In the genomic region with DNA sequence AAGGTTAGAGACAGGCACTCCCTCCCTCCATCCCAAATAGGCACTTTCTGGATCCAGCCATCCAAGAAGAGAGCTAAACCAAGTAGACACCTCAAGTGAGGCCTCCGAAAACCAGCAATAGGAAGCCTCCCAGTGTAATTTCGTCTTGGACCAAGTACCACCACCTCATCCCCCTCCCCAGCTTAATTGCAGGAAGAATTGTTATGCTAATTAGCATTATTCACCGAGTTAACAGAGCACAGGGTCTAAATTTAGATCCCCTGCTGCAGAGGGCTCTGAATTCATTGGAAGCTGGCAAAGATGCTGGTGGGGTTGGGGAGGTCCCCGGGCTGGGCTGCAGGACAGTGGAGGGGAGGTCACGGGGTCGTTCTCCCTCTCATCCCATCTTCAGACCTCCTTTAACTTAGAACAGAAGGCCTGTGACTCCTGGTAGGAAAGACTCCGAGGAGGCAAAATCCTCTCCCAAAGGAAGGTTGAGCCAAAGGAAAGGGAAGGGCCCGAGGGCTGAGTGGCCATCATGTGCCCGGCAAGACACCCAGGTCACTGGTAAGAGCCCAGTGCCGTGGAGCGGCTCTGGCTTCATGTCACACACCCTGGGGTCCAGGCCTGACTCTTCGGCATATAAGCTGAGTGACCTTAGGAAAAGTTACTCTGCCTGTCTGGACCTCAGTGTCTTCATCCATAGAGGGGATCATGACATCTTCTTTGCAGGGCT, we compare ENCODE assay signal across 21 cellular contexts.
DNase-seq lines count a peak whose midpoint lies in the region; ATAC-seq, FAIRE-seq and TF ChIP-seq lines count a peak whose summit lies in the region.
"Had no signal": no experiment of that assay in that cellular context is flagged by ENCODE, and none has a peak within 500 bp of the region (broad histone marks: within the 10 kb centered on the region; RNA-seq: fewer than 3 reads in every experiment).

No MANE protein-coding gene starts in this region.

- H3K9me2 ChIP-seq in GM23338 (ENCODE audit: insufficient read depth), result 0 out of 2 replicates have a peak, but pooled peaks cover 4% of the 10 kb centered on the region

- no peaks in the 10 kb centered on the region for H3K79me1 ChIP-seq in H1 (ENCODE audit: low read depth, low read length)

- H3K4me3 Mint-ChIP-seq in GM23338, result no peak overlapping the region; the same call in 2 of the 3 replicates
- H3K4me3 Mint-ChIP-seq: B cell; CD4-positive, alpha-beta T cell; HFFc6 had no signal

- TF ChIP-seq POLR2A in H1 (IDR thresholded peaks at IDR 0.05; ENCODE audit: control extremely low read depth in 1 of 2, low read depth in 2 of 2, low read length in 2 of 2), result no peak
- no peak for TF ChIP-seq POLR2A in vagina (IDR thresholded peaks at IDR 0.05)
- no peak for TF ChIP-seq POLR2A in upper lobe of left lung (IDR thresholded peaks at IDR 0.05)

- H4K20me1 ChIP-seq in GM23338 (replicated peaks; ENCODE audit: insufficient read depth) (no peaks in the 10 kb centered on the region), H1 (replicated peaks in 1 of 2; ENCODE audit: control insufficient read depth in 1 of 2, insufficient read depth in 2 of 2, low read length in 2 of 2) (no peaks in the 10 kb centered on the region)

- no peaks in the 10 kb centered on the region for H3K9me3 ChIP-seq in H1 (ENCODE audit: insufficient read depth in 2 of 2, low read depth in 1 of 2, low read length in 1 of 2)
- H3K9me3 ChIP-seq in vagina, result no peaks in the 10 kb centered on the region
- H3K9me3 ChIP-seq in upper lobe of left lung, result no peaks in the 10 kb centered on the region

- FAIRE-seq in H1 (lab: Jason Lieb, UNC), result peak; percentile 57
- FAIRE-seq: D721Med, G401.6, GM12891, HepG2, HTR-8/SVneo had no signal

- CTCF ChIA-PET in H1 (lab: Charles Lee; ENCODE audit: partially characterized antibody), result interaction anchor here (0.9 to 2.1 kb wide), 5 partner anchors 10 to 86 kb away, joined by 3 to 10 read pairs (median 3); no protein-coding TSS in a partner anchor

- H3K18ac ChIP-seq in H1 (ENCODE audit: extremely low read depth, low read length), result no peak overlapping the region; the same call in 1 of the 2 replicates

- no peak overlapping the region for H2BK120ac ChIP-seq in H1 (replicated peaks; ENCODE audit: low read depth, low read length)

- H3K79me2 ChIP-seq in GM23338 (replicated peaks; ENCODE audit: insufficient read depth) (no peaks in the 10 kb centered on the region), H1 (ENCODE audit: control insufficient read depth in 1 of 2, insufficient read depth in 2 of 2, low read length in 2 of 2) (no peaks in the 10 kb centered on the region)

- H3K4me3 ChIP-seq in GM23338, result no peak overlapping the region
- no peak overlapping the region for H3K4me3 ChIP-seq in H1 (ENCODE audit: extremely low read depth in 1 of 4, insufficient read depth in 2 of 4, low read depth in 3 of 4, low read length in 4 of 4)
- H3K4me3 ChIP-seq in vagina, result no peak overlapping the region
- H3K4me3 ChIP-seq in upper lobe of left lung, result no peak overlapping the region

- H2AK5ac ChIP-seq in H1 (ENCODE audit: low read depth, low read length), result no peak overlapping the region

- POLR2A ChIA-PET in H1 (lab: Charles Lee; ENCODE audit: partially characterized antibody), result interaction anchor here (0.9 to 1.3 kb wide), 3 partner anchors 8 to 13 kb away, joined by 4 to 6 read pairs (median 5); no protein-coding TSS in a partner anchor

- no peak overlapping the region for H4K5ac ChIP-seq in H1 (ENCODE audit: insufficient read length, low read depth, low read length)

- no peak overlapping the region for H3K9ac ChIP-seq in H1 (replicated peaks in 1 of 4; ENCODE audit: extremely low read depth in 1 of 4, low read depth in 3 of 4, low read length in 3 of 4)

- H3K27ac Mint-ChIP-seq in GM23338, result no peak overlapping the region
- H3K27ac Mint-ChIP-seq: B cell; CD4-positive, alpha-beta T cell; HFFc6 had no signal

- H2BK20ac ChIP-seq in H1 (ENCODE audit: low read length), result no peak overlapping the region

- TF ChIP-seq RAD21 in H1 (IDR thresholded peaks at IDR 0.05 in 1 of 2, conservative IDR thresholded peaks at IDR 0.05 in 1 of 2; ENCODE audit: low read depth in 2 of 2, low read length in 2 of 2), result no peak

- H3K4me2 ChIP-seq in GM23338 (peak overlapping the region; percentile 70), H1 (ENCODE audit: insufficient read depth in 1 of 2, low read depth in 2 of 2, low read length in 2 of 2) (peak overlapping the region; percentile 8 to 52; a peak in 1 of 4 replicates)

- H3K4me1 Mint-ChIP-seq in GM23338, result peaks cover 47% of the 10 kb centered on the region

- no peak overlapping the region; the same call in 1 of the 2 replicates for H4K8ac ChIP-seq in H1 (ENCODE audit: extremely low read depth, insufficient read depth, low read length)

- H3K36me3 Mint-ChIP-seq in GM23338 (ENCODE audit: low read depth), result no peaks in the 10 kb centered on the region

- no peak overlapping the region for H3K23ac ChIP-seq in H1 (ENCODE audit: insufficient read length)

- no peaks in the 10 kb centered on the region for H3K36me3 ChIP-seq in GM23338 (ENCODE audit: insufficient read depth)
- H3K36me3 ChIP-seq in H1 (ENCODE audit: control insufficient read depth in 2 of 4, insufficient read depth in 4 of 4, low read length in 3 of 4), result no peaks in the 10 kb centered on the region
- no peaks in the 10 kb centered on the region for H3K36me3 ChIP-seq in vagina
- no peaks in the 10 kb centered on the region for H3K36me3 ChIP-seq in upper lobe of left lung

- peak overlapping the region; percentile 56; the same call in 1 of the 2 replicates for H2BK12ac ChIP-seq in H1 (ENCODE audit: low read depth, low read length)

- H2AFZ ChIP-seq in GM23338 (no peak overlapping the region), H1 (ENCODE audit: low read length) (no peak overlapping the region)

- H3K27ac ChIP-seq in GM23338 (ENCODE audit: low read depth), result no peak overlapping the region
- H3K27ac ChIP-seq in H1 (ENCODE audit: low read depth, low read length), result no peak overlapping the region
- H3K27ac ChIP-seq in vagina, result no peak overlapping the region
- no peak overlapping the region for H3K27ac ChIP-seq in upper lobe of left lung

- no peaks in the 10 kb centered on the region for H3K27me3 ChIP-seq in GM23338 (ENCODE audit: insufficient read depth)
- H3K27me3 ChIP-seq in H1 (replicated peaks in 1 of 4; ENCODE audit: control insufficient read depth in 3 of 4, extremely low read depth in 1 of 4, insufficient read depth in 3 of 4, low read length in 3 of 4), result no peaks in the 10 kb centered on the region; a peak in 1 of 7 replicates
- no peaks in the 10 kb centered on the region for H3K27me3 ChIP-seq in vagina
- H3K27me3 ChIP-seq in upper lobe of left lung, result no peaks in the 10 kb centered on the region

- no peak overlapping the region for H4K91ac ChIP-seq in H1 (replicated peaks; ENCODE audit: insufficient read length, low read length)

- peak; percentile 34 for ATAC-seq in GM23338
- no peak for ATAC-seq in upper lobe of left lung (ENCODE audit: low FRiP score in 2 of 2)
- ATAC-seq in esophagus mucosa, result no peak
- ATAC-seq: HepG2 had no signal

- H3K4me1 ChIP-seq in GM23338 (ENCODE audit: insufficient read depth), result peaks cover 19% of the 10 kb centered on the region; the same call in 1 of the 2 replicates
- H3K4me1 ChIP-seq in H1 (replicated peaks in 1 of 4; ENCODE audit: control insufficient read depth in 3 of 4, insufficient read depth in 4 of 4, low read length in 3 of 4), result peaks cover 0 to 25% (median 12%) of the 10 kb centered on the region in 4 experiments; a peak in 6 of 7 replicates
- H3K4me1 ChIP-seq in vagina, result no peaks in the 10 kb centered on the region
- no peaks in the 10 kb centered on the region for H3K4me1 ChIP-seq in upper lobe of left lung

- 62% methylated on average over 9 of the region's 12 CpGs; no CpG with 5 or more reads in 1 of the 2 experiments for WGBS in H1 (ENCODE audit: extremely low coverage in 1 of 2, insufficient coverage in 1 of 2, insufficient read length in 1 of 2, insufficient replicate concordance in 2 of 2, low coverage in 1 of 2, low lambda C conversion rate in 2 of 2, missing lambda C conversion rate in 1 of 2), 2 experiments
- WGBS in upper lobe of left lung, 2 donors, result 49 to 65% methylated on average over 8 to 12 of the region's 12 CpGs

- no peak overlapping the region for H3K4ac ChIP-seq in H1 (replicated peaks; ENCODE audit: insufficient read length, low read depth, low read length)

- TF ChIP-seq EP300 in H1 (IDR thresholded peaks at IDR 0.05; ENCODE audit: borderline replicate concordance in 1 of 2, low read depth in 2 of 2, low read length in 2 of 2), result no peak
- no peak for TF ChIP-seq EP300 in upper lobe of left lung (IDR thresholded peaks at IDR 0.05)

- no peaks in the 10 kb centered on the region for H3K9me3 Mint-ChIP-seq in GM23338
- H3K9me3 Mint-ChIP-seq: CD4-positive, alpha-beta T cell had no signal

- no peak overlapping the region for H2BK15ac ChIP-seq in H1 (ENCODE audit: low read length)

- no peaks in the 10 kb centered on the region for H3K23me2 ChIP-seq in H1 (ENCODE audit: low read depth, low read length)

- H3F3A ChIP-seq in GM23338 (replicated peaks; ENCODE audit: low read depth), result no peaks in the 10 kb centered on the region

- no peak overlapping the region for H3K56ac ChIP-seq in H1 (replicated peaks; ENCODE audit: insufficient read length, low read depth, low read length)

- no peak overlapping the region for H2BK5ac ChIP-seq in H1 (ENCODE audit: low read depth, low read length)

- H3K27me3 Mint-ChIP-seq in GM23338 (ENCODE audit: insufficient read depth, low read depth, poor library complexity), result peaks cover 11% of the 10 kb centered on the region

- no peak for TF ChIP-seq CTCF in GM23338 (conservative IDR thresholded peaks at IDR 0.05; ENCODE audit: low read depth in 2 of 2)
- TF ChIP-seq CTCF in H1 (IDR thresholded peaks at IDR 0.05; ENCODE audit: control extremely low read depth in 1 of 3, insufficient read depth in 1 of 3, low read depth in 1 of 3, low read length in 3 of 3), result no peak
- no peak for TF ChIP-seq CTCF in vagina (IDR thresholded peaks at IDR 0.05)
- TF ChIP-seq CTCF in upper lobe of left lung (IDR thresholded peaks at IDR 0.05), result no peak

- intact Hi-C loops in vagina (cut with DNase I), result no loop called here

- peak; percentile 29 for DNase-seq in NCI-H1436 (lab: John Stamatoyannopoulos, UW)
- DNase-seq in NCI-H1436 treated with DMSO at 0.1 percent for 48 hours (lab: John Stamatoyannopoulos, UW), result no peak
- DNase-seq in GM23338 (ENCODE audit: low spot score), result peak; percentile 47
- DNase-seq in H1 (ENCODE audit: low read depth in 1 of 2, low spot score in 2 of 2), result peak in 1 of 2 experiments; percentile 41
- peak; percentile 52 to 78 for DNase-seq in vagina (ENCODE audit: extremely low spot score in 2 of 2)
- no peak for DNase-seq in upper lobe of left lung
- DNase-seq: 8988T; C1 segment of cervical spinal cord; CD4-positive, alpha-beta T cell; DMS153; EL; GOT3; HCEC 1CT; HFFc6 had no signal

- H3K14ac ChIP-seq in H1 (ENCODE audit: insufficient read length), result no peak overlapping the region

TF ChIP-seq in GM23338, 12 proteins besides CTCF, POLR2A, EP300 and RAD21 (continues in another document):
- TF ChIP-seq POLR2AphosphoS5 (IDR thresholded peaks at IDR 0.05; ENCODE audit: low read depth) (no peak), CREB1 (CRISPR knock-in tag; IDR thresholded peaks at IDR 0.05; ENCODE audit: low read depth) (no peak)

TF ChIP-seq in H1, 55 proteins besides CTCF, POLR2A, EP300 and RAD21 (continues in another document):
- no peak for TF ChIP-seq ASH2L (IDR thresholded peaks at IDR 0.05; ENCODE audit: low read length)
- no peak for TF ChIP-seq SUZ12 (IDR thresholded peaks at IDR 0.05; ENCODE audit: low read length)
- TF ChIP-seq TBP (IDR thresholded peaks at IDR 0.05; ENCODE audit: low read depth, low read length), result no peak

Comparison
In these comparisons a context has a peak if more than half of its experiments do, and no peak if none do; other contexts are left out.
1. DNase-seq: peak in NCI-H1436 (single experiment), GM23338 (single experiment) and vagina (2 of 2); none in NCI-H1436 treated with DMSO at 0.1 percent for 48 hours (single experiment) and upper lobe of left lung (0 of 2).